In the genomic region with DNA sequence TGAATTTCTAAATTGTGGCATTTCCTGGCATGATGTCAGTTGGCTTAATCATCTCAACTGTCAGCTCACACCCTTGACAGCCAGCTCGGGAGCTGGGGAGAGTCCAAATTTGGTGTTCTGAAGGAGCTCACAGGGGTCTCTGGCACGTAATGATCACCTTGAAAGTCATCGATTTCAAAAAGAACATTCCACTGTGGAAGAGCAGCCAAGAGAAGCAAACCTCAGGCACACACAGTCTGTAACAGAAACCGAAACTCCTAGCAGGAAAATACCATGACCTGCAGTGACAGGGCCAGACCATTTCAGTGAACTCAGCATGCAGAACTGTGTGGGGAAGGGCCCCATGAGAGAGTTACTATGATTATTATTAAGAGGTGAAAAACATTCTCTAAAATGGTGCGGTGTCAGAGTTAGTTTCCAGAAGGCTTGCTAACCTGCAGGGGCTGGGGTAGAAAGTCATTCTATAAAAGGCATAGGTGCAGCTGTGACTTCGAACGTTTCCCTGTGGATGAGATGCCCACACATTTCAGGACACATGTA, we compare ENCODE assay signal across 7 cellular contexts. TPM values are rescaled to one million over a fixed set of nuclear protein-coding genes. Genes with fewer than 3 reads are reported as not detected.
A peak's percentile ranks its signal among the peaks of the same experiment; 100 is the strongest.
DNase-seq lines count a peak whose midpoint lies in the region; ATAC-seq and TF ChIP-seq lines count a peak whose summit lies in the region.

No MANE protein-coding gene starts in this region.

- H3K27me3 ChIP-seq in breast epithelium (no peaks in the 10 kb centered on the region), lower lobe of right lung (ENCODE audit: low read depth) (no peaks in the 10 kb centered on the region), upper lobe of right lung (no peaks in the 10 kb centered on the region)

- H3K4me1 ChIP-seq in breast epithelium (peaks cover 0 to 8% of the 10 kb centered on the region in 2 donors), lower lobe of right lung (peaks cover 58% of the 10 kb centered on the region), upper lobe of right lung (peaks cover 44% of the 10 kb centered on the region)

- H3K27ac ChIP-seq in breast epithelium (peak overlapping the region; percentile 85 to 96), lower lobe of right lung (peak overlapping the region; percentile 89), upper lobe of right lung (peak overlapping the region; percentile 88)

- H3K36me3 ChIP-seq in breast epithelium (no peaks in the 10 kb centered on the region), lower lobe of right lung (no peaks in the 10 kb centered on the region), upper lobe of right lung (no peaks in the 10 kb centered on the region)

- TF ChIP-seq POLR2A in breast epithelium (IDR thresholded peaks at IDR 0.05), result no peak

- TF ChIP-seq CTCF in breast epithelium (IDR thresholded peaks at IDR 0.05) (no peak), lower lobe of right lung (IDR thresholded peaks at IDR 0.05) (no peak), upper lobe of right lung (IDR thresholded peaks at IDR 0.05) (no peak)

- intact Hi-C loops in breast epithelium (cut with DNase I; ENCODE audit: low total_unique reads) (no loop called here), lower lobe of right lung (cut with DNase I) (no loop called here), upper lobe of right lung (cut with DNase I) (no loop called here)

- ATAC-seq in GM18907 (IDR thresholded peaks at IDR 0.05; ENCODE audit: unreplicated experiment), result peak; percentile 78
- ATAC-seq in HG02943 (IDR thresholded peaks at IDR 0.05; ENCODE audit: low read depth, unreplicated experiment), result peak; percentile 65
- ATAC-seq in lower lobe of right lung, result peak; percentile 64 to 66
- ATAC-seq in upper lobe of right lung, result peak; percentile 60

- H3K9me3 ChIP-seq in breast epithelium (no peaks in the 10 kb centered on the region), lower lobe of right lung (no peaks in the 10 kb centered on the region), upper lobe of right lung (no peaks in the 10 kb centered on the region)

- peak; percentile 81 for DNase-seq in RPMI8226
- peak in 1 of 2 donors; percentile 67 for DNase-seq in breast epithelium (ENCODE audit: low spot score in 2 of 2)
- DNase-seq in lower lobe of right lung, result no peak
- DNase-seq in upper lobe of right lung, result no peak
- no peak for DNase-seq in putamen (ENCODE audit: low spot score)

- H3K4me3 ChIP-seq in breast epithelium, result peak overlapping the region in 2 of 3 donors; percentile 3 to 9
- peak overlapping the region; percentile 19 for H3K4me3 ChIP-seq in lower lobe of right lung
- H3K4me3 ChIP-seq in upper lobe of right lung, result no peak overlapping the region

RNA-seq across cellular contexts. Expression of a gene that starts 26.4 kb away (rescaled TPM):
- total RNA-seq in breast epithelium (100 to 1,000 TPM; 132 to 347 (median 186) TPM), lower lobe of right lung (242 TPM), upper lobe of right lung (247 TPM)
